In genomic region chr1:247332215-247332900, GRCh38 we compare ENCODE assay signal across 8 cellular contexts. TPM values are rescaled to one million over a fixed set of nuclear protein-coding genes. Genes with fewer than 3 reads are reported as not detected.
DNase-seq lines count a peak whose midpoint lies in the region; ATAC-seq and TF ChIP-seq lines count a peak whose summit lies in the region.

No MANE protein-coding gene starts in this region.

- peaks cover 19 to 25% of the 10 kb centered on the region in 2 donors for H3K36me3 Mint-ChIP-seq in CD14-positive monocyte

- H3K27ac ChIP-seq in vagina = peak overlapping the region; percentile 95

- H3K4me3 ChIP-seq in vagina = peak overlapping the region; percentile 73 to 91

- H3K27ac Mint-ChIP-seq in CD14-positive monocyte = peak overlapping the region in 4 of 7 donors; percentile 26 to 63 (median 58)

- peaks cover 40% of the 10 kb centered on the region for H3K4me1 Mint-ChIP-seq in CD14-positive monocyte

- peak overlapping the region; percentile 79 to 85 for H3K4me3 Mint-ChIP-seq in CD14-positive monocyte

- H3K9me3 ChIP-seq in vagina = no peaks in the 10 kb centered on the region

- peaks cover 3 to 25% (median 13%) of the 10 kb centered on the region in 3 donors for H3K27me3 Mint-ChIP-seq in CD14-positive monocyte (ENCODE audit: low read depth in 3 of 3)

- TF ChIP-seq POLR2A in vagina (IDR thresholded peaks at IDR 0.05) = no peak

- H3K9me3 Mint-ChIP-seq in CD14-positive monocyte = peaks cover 0 to 6% (median 0%) of the 10 kb centered on the region in 7 donors

- DNase-seq in CD14-positive monocyte (ENCODE audit: low spot score) = no peak
- peak; percentile 75 for DNase-seq in RPMI8226
- DNase-seq in activated naive CD4-positive, alpha-beta T cell treated with anti-CD3 and anti-CD28 coated beads, Interleukin-2, amount 50 U/mL, for 16 hours = peak; percentile 65
- peak in 38 of 42 donors; percentile 22 to 74 (median 48) for DNase-seq in head of caudate nucleus
- peak in 7 of 10 donors; percentile 33 to 91 (median 45) for DNase-seq in posterior cingulate gyrus
- no peak for DNase-seq in vagina (ENCODE audit: extremely low spot score in 2 of 2)

- peaks cover 0 to 19% of the 10 kb centered on the region in 2 donors for H3K36me3 ChIP-seq in vagina

- H3K27me3 ChIP-seq in vagina = no peaks in the 10 kb centered on the region

- no peak for TF ChIP-seq CTCF in CD14-positive monocyte (IDR thresholded peaks at IDR 0.05)
- no peak for TF ChIP-seq CTCF in vagina (IDR thresholded peaks at IDR 0.05)

- H3K4me1 ChIP-seq in vagina = peaks cover 72% of the 10 kb centered on the region

- peak; percentile 32 for ATAC-seq in GM19025 (IDR thresholded peaks at IDR 0.05; ENCODE audit: low read depth, unreplicated experiment)
- ATAC-seq in HG03139 (IDR thresholded peaks at IDR 0.05; ENCODE audit: unreplicated experiment) = peak; percentile 44

- intact Hi-C loops in CD14-positive monocyte (cut with micrococcal nuclease) (no loop called here), head of caudate nucleus (cut with DNase I) (no loop called here), posterior cingulate gyrus (cut with DNase I) (loop anchor here (10.0 kb wide), 1 partner anchor 228 kb away; the partner anchor contains the start of gene ZNF669), vagina (cut with DNase I) (loop anchor here (5.0 kb wide), 1 partner anchor 1085 kb away; no protein-coding TSS in a partner anchor)

RNA-seq across cellular contexts. Expression of gene ZNF496, which starts 0.7 kb away (rescaled TPM):
- polyA plus RNA-seq in CD14-positive monocyte = 1 to 10 TPM; 1.6 to 2.4 TPM
- total RNA-seq in vagina = 39.0 TPM

Comparison
In these comparisons a context has a peak if more than half of its experiments do, and no peak if none do; other contexts are left out.
1. DNase-seq: peak in RPMI8226 (single experiment), activated naive CD4-positive, alpha-beta T cell treated with anti-CD3 and anti-CD28 coated beads, Interleukin-2, amount 50 U/mL, for 16 hours (single experiment), head of caudate nucleus (38 of 42) and posterior cingulate gyrus (7 of 10); none in CD14-positive monocyte (single experiment) and vagina (0 of 2).
2. intact Hi-C loops: an anchor here in posterior cingulate gyrus (10.0 kb wide) and vagina (5.0 kb wide); none called in CD14-positive monocyte and head of caudate nucleus.